ENCODE assay signal across 8 cellular contexts in genomic region chr3:120597445-120598049, GRCh38. TPM values are rescaled to one million over a fixed set of nuclear protein-coding genes. Genes with fewer than 3 reads are reported as not detected.
DNase-seq lines count a peak whose midpoint lies in the region; ATAC-seq lines count a peak whose summit lies in the region.

No MANE protein-coding gene starts in this region.

- H3K9me3 ChIP-seq in T-helper 17 cell (ENCODE audit: control insufficient read depth, low read length, poor library complexity, severe bottlenecking) (no peaks in the 10 kb centered on the region), mucosa of stomach (ENCODE audit: control insufficient read depth, low read length) (no peaks in the 10 kb centered on the region)

- no peaks in the 10 kb centered on the region for H3K36me3 ChIP-seq in mucosa of stomach (ENCODE audit: control insufficient read depth, insufficient read depth, low read length)

- peaks cover 18% of the 10 kb centered on the region for H3K4me1 ChIP-seq in mucosa of stomach (ENCODE audit: control insufficient read depth, insufficient read depth, low read length)

- peak overlapping the region; percentile 22 for H3K9ac ChIP-seq in mucosa of stomach (ENCODE audit: low read length)

- H3K36me3 Mint-ChIP-seq in T-helper 17 cell (ENCODE audit: low read depth): peaks cover 3% of the 10 kb centered on the region

- DNase-seq in T-helper 17 cell: no peak
- no peak for DNase-seq in epidermal melanocyte (ENCODE audit: insufficient read length, low spot score)
- no peak for DNase-seq in NCI-H1048 (lab: John Stamatoyannopoulos, UW)
- DNase-seq in NCI-H2107 treated with DMSO at 0.1 percent for 48 hours (lab: John Stamatoyannopoulos, UW; ENCODE audit: unreplicated experiment): no peak
- DNase-seq in NCI-H1417 treated with DMSO at 0.1 percent for 48 hours (lab: John Stamatoyannopoulos, UW): no peak

- no peak overlapping the region for H3K27ac Mint-ChIP-seq in T-helper 17 cell

- H3K4me3 ChIP-seq in mucosa of stomach (ENCODE audit: low read length): no peak overlapping the region

- H3K27me3 Mint-ChIP-seq in T-helper 17 cell: no peaks in the 10 kb centered on the region

- no peaks in the 10 kb centered on the region for H3K27me3 ChIP-seq in mucosa of stomach (ENCODE audit: control insufficient read depth, insufficient read depth, low read length)

- peaks cover 9% of the 10 kb centered on the region for H3K4me1 Mint-ChIP-seq in T-helper 17 cell

- peak; percentile 37 for ATAC-seq in GM18861 (IDR thresholded peaks at IDR 0.05; ENCODE audit: unreplicated experiment)
- peak; percentile 49 for ATAC-seq in HG02642 (IDR thresholded peaks at IDR 0.05; ENCODE audit: poor library complexity, unreplicated experiment)
- ATAC-seq in T-helper 17 cell: no peak

- peak overlapping the region; percentile 84 for H3K4me3 Mint-ChIP-seq in T-helper 17 cell

RNA-seq across cellular contexts. Expression of gene NDUFB4, which starts 1.4 kb away (rescaled TPM):
- total RNA-seq in T-helper 17 cell: 10 to 100 TPM; 69.9 to 77.3 TPM
